In genomic region chr6:140487586-140487985, GRCh38 we compare ENCODE assay signal across 1 cellular context.
TF ChIP-seq lines count a peak whose summit lies in the region.

No MANE protein-coding gene starts in this region.

TF ChIP-seq in IMR-90, 13 proteins besides CTCF, POLR2A, EP300 and RAD21 (continued from another document):
- no peak for TF ChIP-seq FOS (IDR thresholded peaks at IDR 0.05; ENCODE audit: low read depth, low read length)
- TF ChIP-seq, protein P1, sequence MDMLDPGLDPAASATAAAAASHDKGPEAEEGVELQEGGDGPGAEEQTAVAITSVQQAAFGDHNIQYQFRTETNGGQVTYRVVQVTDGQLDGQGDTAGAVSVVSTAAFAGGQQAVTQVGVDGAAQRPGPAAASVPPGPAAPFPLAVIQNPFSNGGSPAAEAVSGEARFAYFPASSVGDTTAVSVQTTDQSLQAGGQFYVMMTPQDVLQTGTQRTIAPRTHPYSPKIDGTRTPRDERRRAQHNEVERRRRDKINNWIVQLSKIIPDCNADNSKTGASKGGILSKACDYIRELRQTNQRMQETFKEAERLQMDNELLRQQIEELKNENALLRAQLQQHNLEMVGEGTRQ (IDR thresholded peaks at IDR 0.05; ENCODE audit: low read depth, low read length), result no peak
- TF ChIP-seq MAFK (IDR thresholded peaks at IDR 0.05; ENCODE audit: low read depth, low read length), result no peak
- no peak for TF ChIP-seq RFX5 (IDR thresholded peaks at IDR 0.05; ENCODE audit: low read depth, low read length)
